Comparison of ENCODE assay signal across 21 cellular contexts in genomic region chr12:130185455-130186100, GRCh38. TPM values are rescaled to one million over a fixed set of nuclear protein-coding genes. Genes with fewer than 3 reads are reported as not detected.
DNase-seq lines count a peak whose midpoint lies in the region; ATAC-seq, FAIRE-seq and TF ChIP-seq lines count a peak whose summit lies in the region.
"Had no signal": no experiment of that assay in that cellular context is flagged by ENCODE, and none has a peak within 500 bp of the region (broad histone marks: within the 10 kb centered on the region; RNA-seq: fewer than 3 reads in every experiment).

No MANE protein-coding gene starts in this region.

- TF ChIP-seq CTCF in sigmoid colon (IDR thresholded peaks at IDR 0.05): no peak
- TF ChIP-seq CTCF in HepG2 (CRISPR knock-in tag; IDR thresholded peaks at IDR 0.05): no peak

- TF ChIP-seq POLR2A in sigmoid colon (IDR thresholded peaks at IDR 0.05): no peak
- TF ChIP-seq POLR2A in HepG2 (IDR thresholded peaks at IDR 0.05; ENCODE audit: insufficient read depth in 1 of 2, low read depth in 2 of 2, low read length in 2 of 2): no peak

- WGBS in sigmoid colon, 2 donors: 91% methylated on average over 20 of the region's 20 CpGs
- 45% methylated on average over 6 of the region's 20 CpGs for WGBS in HepG2 (ENCODE audit: low lambda C conversion rate)

- no peak for FAIRE-seq in HepG2 (lab: Jason Lieb, UNC)
- FAIRE-seq: A549 had no signal

- no peaks in the 10 kb centered on the region for H3K79me2 ChIP-seq in HepG2 (ENCODE audit: insufficient read depth, low read length)

- no peaks in the 10 kb centered on the region for H4K20me1 ChIP-seq in HepG2 (ENCODE audit: insufficient read depth, low read length)

- TF ChIP-seq EP300 in sigmoid colon (IDR thresholded peaks at IDR 0.05) (no peak), HepG2 (IDR thresholded peaks at IDR 0.05; ENCODE audit: low read depth in 2 of 2, low read length in 2 of 2) (no peak), HepG2 (CRISPR knock-in tag; IDR thresholded peaks at IDR 0.05; ENCODE audit: borderline replicate concordance) (no peak)

- H3K27ac ChIP-seq in sigmoid colon: no peak overlapping the region
- no peak overlapping the region for H3K27ac ChIP-seq in HepG2 (ENCODE audit: extremely low read length, insufficient read depth, low read length)
- H3K27ac ChIP-seq: 22Rv1, A549, C4-2B had no signal

- no peak overlapping the region for H3K4me2 ChIP-seq in HepG2 (ENCODE audit: low read depth, low read length)
- H3K4me2 ChIP-seq: A549 had no signal

- DNase-seq in cardiac septum (ENCODE audit: low spot score) (peak; percentile 31), left cardiac atrium (no peak), mesenteric fat pad (ENCODE audit: low spot score) (peak; percentile 72), sigmoid colon (peak; percentile 42), HepG2 (ENCODE audit: low spot score) (no peak), NCI-H2171 treated with DMSO at 0.1 percent for 48 hours (lab: John Stamatoyannopoulos, UW) (no peak)
- DNase-seq: AML-193; CD4-positive, alpha-beta memory T cell; DMS153; DMS79; GF-D8; GOT3; H7; HFFc6 had no signal

- ATAC-seq in left cardiac atrium (no peak), HepG2 (no peak), HG03135 (IDR thresholded peaks at IDR 0.05; ENCODE audit: unreplicated experiment) (no peak)
- ATAC-seq: A549, HCT116 had no signal

- intact Hi-C loops in cardiac septum (cut with DNase I) (no loop called here), left cardiac atrium (cut with DNase I) (no loop called here), sigmoid colon (cut with DNase I) (no loop called here), HepG2 (cut with micrococcal nuclease; ENCODE audit: unreplicated experiment) (no loop called here)

- in situ Hi-C loops in HepG2 (cut with HindIII; ENCODE audit: extremely low pct_ligation_motif_present, low pct_unique_long_range_greater_than_20kb): no loop called here

- no peaks in the 10 kb centered on the region for H3K27me3 ChIP-seq in sigmoid colon
- peaks cover 5 to 29% of the 10 kb centered on the region in 2 experiments for H3K27me3 ChIP-seq in HepG2 (ENCODE audit: control insufficient read depth in 1 of 2, insufficient read depth in 2 of 2, low read length in 2 of 2)

- H3K9me3 ChIP-seq in sigmoid colon: peaks cover 0 to 2% (median 0%) of the 10 kb centered on the region in 4 donors
- H3K9me3 ChIP-seq in HepG2 (ENCODE audit: low read length): no peaks in the 10 kb centered on the region
- H3K9me3 ChIP-seq: A549 had no signal

- no peak overlapping the region for H3K9ac ChIP-seq in HepG2 (ENCODE audit: insufficient read depth, low read depth, low read length)

- CTCF ChIA-PET in HepG2 (lab: Yijun Ruan, JAX; ENCODE audit: low intra/inter-chr PET ratio, low total read pairs): no interaction called here

- no TSS peak for BruUV-seq in HepG2 (replicated peaks; lab: Mats Ljungman, UMichigan)

- no peaks in the 10 kb centered on the region for H3K4me1 ChIP-seq in sigmoid colon
- no peaks in the 10 kb centered on the region for H3K4me1 ChIP-seq in HepG2 (ENCODE audit: insufficient read depth, low read length)
- H3K4me1 ChIP-seq: A549 had no signal

- H3K4me3 ChIP-seq in sigmoid colon (no peak overlapping the region), HepG2 (replicated peaks in 1 of 3; ENCODE audit: insufficient read depth in 1 of 3, low read depth in 2 of 3, low read length in 3 of 3) (no peak overlapping the region)
- H3K4me3 ChIP-seq: A549 had no signal

- no peak for TF ChIP-seq RAD21 in HepG2 (CRISPR knock-in tag; IDR thresholded peaks at IDR 0.05)

- H3K36me3 ChIP-seq in sigmoid colon (no peaks in the 10 kb centered on the region), HepG2 (replicated peaks in 1 of 2; ENCODE audit: control insufficient read depth in 1 of 2, insufficient read depth in 2 of 2, low read length in 2 of 2) (no peaks in the 10 kb centered on the region)

- POLR2A ChIA-PET in HepG2 (lab: Yijun Ruan, JAX): no interaction called here

- no peak overlapping the region for H2AFZ ChIP-seq in HepG2 (ENCODE audit: low read length)

TF ChIP-seq in HepG2, 621 proteins besides CTCF, POLR2A, EP300 and RAD21 (continues in another document):
- TF ChIP-seq AHR (CRISPR knock-in tag; IDR thresholded peaks at IDR 0.05) (no peak), ZNF329 (CRISPR knock-in tag; IDR thresholded peaks at IDR 0.05; ENCODE audit: low read depth) (no peak), TAF15 (IDR thresholded peaks at IDR 0.05; ENCODE audit: low read depth, low read length, poor library complexity, severe bottlenecking) (no peak), ZNF644 (CRISPR knock-in tag; IDR thresholded peaks at IDR 0.05; ENCODE audit: low read depth) (no peak), ZNF512B (CRISPR knock-in tag; IDR thresholded peaks at IDR 0.05; ENCODE audit: borderline replicate concordance) (no peak), TBX3 (IDR thresholded peaks at IDR 0.05; ENCODE audit: borderline replicate concordance) (no peak), PAXIP1 (CRISPR knock-in tag; conservative IDR thresholded peaks at IDR 0.05) (no peak), NR3C1 (CRISPR knock-in tag; IDR thresholded peaks at IDR 0.05) (no peak)

RNA-seq across cellular contexts. Expression of gene FZD10, which starts 23.3 kb away (rescaled TPM):
- total RNA-seq in cardiac septum (not detected), left cardiac atrium (under 1 TPM; 0.12 to 0.31 TPM), mesenteric fat pad (1.2 TPM), sigmoid colon (1 to 10 TPM in 2 of 4 donors, under 1 TPM in 2; 0.27 to 1.7 (median 0.93) TPM), HepG2 (2016; rRNA removed; fragmentation: Illumina TruSeq; extraction: Trizol) (not detected in 2 replicates)
- polyA plus RNA-seq in sigmoid colon (under 1 TPM in 2 of 3 donors, not detected in 1; 0.13 to 0.60 TPM), HepG2 (2011; rRNA removed) (not detected in 2 replicates)
- total RNA-seq in HepG2 (2016; cell fraction: cytosol; rRNA removed; fragmentation: Illumina TruSeq; extraction: Trizol; ENCODE audit: low read depth): not detected in 2 replicates
- not detected in 2 replicates for total RNA-seq in HepG2 (2016; cell fraction: insoluble cytoplasmic fraction; rRNA removed; fragmentation: Illumina TruSeq; extraction: Trizol)
- total RNA-seq in HepG2 (2016; cell fraction: membrane; rRNA removed; fragmentation: Illumina TruSeq; extraction: Trizol): not detected in 2 replicates
- total RNA-seq in HepG2 (2016; cell fraction: nucleus; rRNA removed; fragmentation: Illumina TruSeq; extraction: Trizol): not detected in 2 replicates
- polyA plus RNA-seq in HepG2 (2011; cell fraction: cytosol; rRNA removed): not detected in 2 replicates
- not detected in 2 replicates for polyA plus RNA-seq in HepG2 (2011; cell fraction: nucleus; rRNA removed)
- not detected in 2 replicates for polyA plus RNA-seq in HepG2 (2012)
- not detected in 2 replicates for polyA plus RNA-seq in HepG2 (2016; cell fraction: cytosol; fragmentation: Illumina TruSeq; extraction: Trizol; ENCODE audit: low read depth)
- not detected in 2 replicates for polyA plus RNA-seq in HepG2 (2016; cell fraction: insoluble cytoplasmic fraction; fragmentation: Illumina TruSeq; extraction: Trizol; ENCODE audit: low read depth)
- not detected in 2 replicates for polyA plus RNA-seq in HepG2 (2016; cell fraction: membrane; fragmentation: Illumina TruSeq; extraction: Trizol; ENCODE audit: low read depth)
- polyA plus RNA-seq in HepG2 (2016; cell fraction: nucleus; fragmentation: Illumina TruSeq; extraction: Trizol; ENCODE audit: insufficient read depth, low read depth): not detected in 2 replicates
- polyA minus RNA-seq in HepG2 (2011; rRNA and poly(A)+ RNA removed; ENCODE audit: low replicate concordance): 16.3 TPM in 1 of 2 replicates, not detected in the other
- polyA minus RNA-seq in HepG2 (2011; cell fraction: cytosol; rRNA and poly(A)+ RNA removed): 0.18 and 0.20 TPM in 2 replicates
- 0.39 TPM in 1 of 2 replicates, not detected in the other for polyA minus RNA-seq in HepG2 (2011; cell fraction: nucleus; rRNA and poly(A)+ RNA removed)
- total RNA-seq: CD4-positive, alpha-beta memory T cell; HFFc6; HT-29 had no signal
- polyA plus RNA-seq: A549; BJ; CD4-positive, alpha-beta memory T cell had no signal

Comparison
In these comparisons a context has a peak if more than half of its experiments do, and no peak if none do; other contexts are left out.
1. DNase-seq: peak in cardiac septum (single experiment), mesenteric fat pad (single experiment) and sigmoid colon (single experiment); none in left cardiac atrium (single experiment), HepG2 (single experiment) and NCI-H2171 treated with DMSO at 0.1 percent for 48 hours (single experiment).